ENCODE assay signal across 7 cellular contexts in the genomic region with DNA sequence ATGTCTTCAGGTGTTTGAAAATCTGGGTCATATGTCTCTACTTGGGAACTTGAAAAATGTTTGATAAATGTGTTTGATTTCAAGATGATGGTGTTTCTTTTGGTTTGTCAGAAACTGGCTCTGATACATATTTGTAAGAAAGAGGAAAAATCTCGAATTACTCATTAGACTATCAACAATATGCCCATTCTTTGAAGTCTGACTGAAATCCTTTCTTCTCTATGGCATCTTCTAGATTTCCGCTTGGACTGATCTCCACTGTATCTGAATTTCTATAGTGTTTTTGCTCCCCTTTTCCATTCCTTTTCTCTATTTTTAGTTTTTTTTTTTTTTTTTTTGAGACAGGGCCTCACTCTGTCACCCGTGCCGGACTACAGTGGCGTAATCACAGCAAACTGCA.
"Had no signal": no experiment of that assay in that cellular context is flagged by ENCODE, and none has a peak within 500 bp of the region (broad histone marks: within the 10 kb centered on the region; RNA-seq: fewer than 3 reads in every experiment).

No MANE protein-coding gene starts in this region.

- H3K4me2 ChIP-seq: GM23338 had no signal

- H3K4me3 Mint-ChIP-seq: GM23338, H9 had no signal

- H2AFZ ChIP-seq: GM23338 had no signal

- H3K4me3 ChIP-seq: GM23338 had no signal

- H3K36me3 Mint-ChIP-seq: IgD-negative memory B cell had no signal

- H3K9me3 Mint-ChIP-seq: GM23338, H9, IgD-negative memory B cell had no signal

- H3K27me3 Mint-ChIP-seq: IgD-negative memory B cell had no signal

- H3K27ac ChIP-seq: HL-60 had no signal

- H3K27ac Mint-ChIP-seq: GM23338, H9, IgD-negative memory B cell had no signal

- ATAC-seq: GM23338, HepG2 had no signal

- DNase-seq: H9, HCEC 1CT, KBM-7 had no signal
